Comparison of ENCODE assay signal across 8 cellular contexts in genomic region chr7:100538654-100539435, GRCh38. TPM values are rescaled to one million over a fixed set of nuclear protein-coding genes. Genes with fewer than 3 reads are reported as not detected.
DNase-seq lines count a peak whose midpoint lies in the region; ATAC-seq lines count a peak whose summit lies in the region.

AGFG2 (plus strand) TSS chr7:100539203; CDS start chr7:100539347, 144 bp downstream.

- peak; percentile 86 for ATAC-seq in GM21360 (IDR thresholded peaks at IDR 0.05; ENCODE audit: unreplicated experiment)
- ATAC-seq in effector memory CD8-positive, alpha-beta T cell (replicated peaks), result peak; percentile 92

- no peaks in the 10 kb centered on the region for H3K27me3 Mint-ChIP-seq in effector memory CD8-positive, alpha-beta T cell

- H3K36me3 Mint-ChIP-seq in effector memory CD8-positive, alpha-beta T cell (ENCODE audit: insufficient read depth), result peaks cover 9% of the 10 kb centered on the region

- H3K4me1 Mint-ChIP-seq in effector memory CD8-positive, alpha-beta T cell (ENCODE audit: low read depth in 2 of 2), result peaks cover 43% of the 10 kb centered on the region in 2 donors

- DNase-seq in COLO668 (lab: John Stamatoyannopoulos, UW; ENCODE audit: unreplicated experiment), result peak; percentile 99
- DNase-seq in HT1080 (ENCODE audit: low read depth), result peak; percentile 100
- DNase-seq in NOMO-1 treated with DMSO at 0.1 percent for 48 hours (lab: John Stamatoyannopoulos, UW; ENCODE audit: unreplicated experiment), result peak; percentile 100
- peak; percentile 100 for DNase-seq in activated CD8-positive, alpha-beta memory T cell treated with anti-CD3 and anti-CD28 coated beads for 4 hours (ENCODE audit: low read depth in 2 of 2)
- DNase-seq in effector memory CD8-positive, alpha-beta T cell, result peak; percentile 99 to 100 (median 100)
- peak; percentile 100 for DNase-seq in medulla oblongata (ENCODE audit: extremely low spot score)
- DNase-seq in stimulated activated CD8-positive, alpha-beta memory T cell treated with anti-CD3 and anti-CD28 coated beads, Interleukin-12 subunit alpha, Interleukin-12 subunit beta, amount 100 ng/mL, for 1 hour (ENCODE audit: low read depth), result peak; percentile 100

- peak within 1 kb of the TSS; percentile 58 to 82 for H3K27ac Mint-ChIP-seq in effector memory CD8-positive, alpha-beta T cell

- peak within 1 kb of the TSS; percentile 91 to 92 for H3K4me3 Mint-ChIP-seq in effector memory CD8-positive, alpha-beta T cell

- H3K9me3 Mint-ChIP-seq in effector memory CD8-positive, alpha-beta T cell, result no peaks in the 10 kb centered on the region

RNA-seq across cellular contexts. Expression of gene AGFG2, which starts in this region (rescaled TPM):
- total RNA-seq in HT1080 (2014; rRNA removed; shearing (Covaris generic)), result 13.5 and 19.9 TPM in 2 replicates
- 9.4 and 13.3 TPM in 2 replicates for polyA plus RNA-seq in HT1080 (2015; cell fraction: cytosol; rRNA removed)
- polyA plus RNA-seq in HT1080 (2015; cell fraction: nucleus; rRNA removed), result 11.9 and 13.6 TPM in 2 replicates

Comparison
In these comparisons a context has a peak if more than half of its experiments do, and no peak if none do; other contexts are left out.
1. Peak in every context shown above with its lines: DNase-seq and ATAC-seq.